21 cellular contexts compared by ENCODE assay signal in the genomic region with DNA sequence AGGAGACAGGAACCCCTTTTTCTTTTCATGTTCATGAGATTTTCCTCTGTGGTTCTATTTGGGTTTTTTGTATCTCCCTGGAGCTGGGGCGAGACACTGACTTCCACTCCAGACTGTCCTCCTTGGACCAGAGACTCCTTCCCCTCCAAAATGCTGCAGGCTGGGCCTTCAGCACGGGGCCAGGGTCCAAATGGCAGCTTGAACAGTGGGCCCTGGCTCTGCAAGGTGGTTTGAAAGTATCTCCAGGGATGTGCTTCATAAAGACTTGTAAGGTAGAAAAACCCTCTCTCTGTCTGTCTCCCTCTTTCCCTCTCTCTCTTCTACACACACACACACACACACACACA.
DNase-seq lines count a peak whose midpoint lies in the region; ATAC-seq, FAIRE-seq and TF ChIP-seq lines count a peak whose summit lies in the region.
"Had no signal": no experiment of that assay in that cellular context is flagged by ENCODE, and none has a peak within 500 bp of the region (broad histone marks: within the 10 kb centered on the region; RNA-seq: fewer than 3 reads in every experiment).

No MANE protein-coding gene starts in this region.

- H3K4me2 ChIP-seq in osteoblast (ENCODE audit: insufficient read depth, low read length): peak overlapping the region; percentile 72

- no peaks in the 10 kb centered on the region for H3K27me3 ChIP-seq in SJCRH30
- no peaks in the 10 kb centered on the region for H3K27me3 ChIP-seq in endodermal cell (ENCODE audit: control insufficient read depth, insufficient read depth, low read length, poor library complexity, severe bottlenecking)
- H3K27me3 ChIP-seq in osteoblast (ENCODE audit: insufficient read depth, low read length): no peaks in the 10 kb centered on the region
- no peaks in the 10 kb centered on the region for H3K27me3 ChIP-seq in subcutaneous abdominal adipose tissue (ENCODE audit: control insufficient read depth in 5 of 5, insufficient read depth in 4 of 5, low read length in 5 of 5)
- H3K27me3 ChIP-seq: adrenal gland, testis had no signal

- H3K27ac ChIP-seq in SJCRH30: peak overlapping the region; percentile 64
- no peak overlapping the region for H3K27ac ChIP-seq in endodermal cell (ENCODE audit: low read depth, low read length)
- H3K27ac ChIP-seq in osteoblast (ENCODE audit: low read depth, low read length): peak overlapping the region; percentile 89
- H3K27ac ChIP-seq in subcutaneous abdominal adipose tissue (ENCODE audit: low read depth, low read length): peak overlapping the region; percentile 41

- no peak for ATAC-seq in activated CD4-positive, CD25-positive, alpha-beta regulatory T cell treated with anti-CD3 and anti-CD28 coated beads, Interleukin-2, amount 50 U/mL, for 24 hours
- ATAC-seq: left colon had no signal

- no peak for DNase-seq in SJCRH30
- peak; percentile 30 for DNase-seq in endodermal cell
- no peak for DNase-seq in osteoblast (ENCODE audit: insufficient read length, low spot score, missing footprints)
- no peak for DNase-seq in DMS 273 (lab: John Stamatoyannopoulos, UW; ENCODE audit: unreplicated experiment)
- DNase-seq in posterior cingulate gyrus: no peak
- DNase-seq in D721Med (ENCODE audit: insufficient read length, low spot score): no peak
- DNase-seq: activated CD4-positive, alpha-beta T cell treated with anti-CD3 and anti-CD28 coated beads, Interleukin-2, amount 50 U/mL, for 1 hour; effector CD4-positive, alpha-beta T cell; NCI-H1694; NCI-H82; SHP77 treated with DMSO at 0.1 percent for 48 hours had no signal

- no peak overlapping the region for H3K27ac Mint-ChIP-seq in endodermal cell
- H3K27ac Mint-ChIP-seq: nephron; T-helper 1 cell treated with Interleukin-12 subunit alpha and Interleukin-12 subunit beta and Interleukin-4 antibody, amounts not matched to agents 30 μg/mL and 1 μg/mL, for 36 hours had no signal

- no peak overlapping the region for H3K9ac ChIP-seq in endodermal cell (ENCODE audit: extremely low read depth, low read length, poor library complexity, severe bottlenecking)
- peak overlapping the region in 1 of 5 donors; percentile 25 for H3K9ac ChIP-seq in subcutaneous abdominal adipose tissue (ENCODE audit: low read length in 5 of 5)

- H3K4me3 ChIP-seq in SJCRH30 (no peak overlapping the region), endodermal cell (ENCODE audit: low read length) (no peak overlapping the region), osteoblast (ENCODE audit: insufficient read depth, low read length) (peak overlapping the region; percentile 28), subcutaneous abdominal adipose tissue (ENCODE audit: low read depth in 1 of 5, low read length in 5 of 5) (no peak overlapping the region)
- H3K4me3 ChIP-seq: adrenal gland, prostate gland, testis had no signal

- H3K4me3 Mint-ChIP-seq in endodermal cell: no peak overlapping the region
- H3K4me3 Mint-ChIP-seq: central memory CD8-positive, alpha-beta T cell; nephron; T-helper 1 cell treated with Interleukin-12 subunit alpha and Interleukin-12 subunit beta and Interleukin-4 antibody, amounts not matched to agents 30 μg/mL and 1 μg/mL, for 36 hours had no signal

- FAIRE-seq in D721Med (lab: Jason Lieb, UNC): no peak
- FAIRE-seq: G401.6 had no signal

- H3K4me1 Mint-ChIP-seq in endodermal cell: peaks cover 4% of the 10 kb centered on the region
- H3K4me1 Mint-ChIP-seq: central memory CD8-positive, alpha-beta T cell had no signal

- WGBS in endodermal cell (ENCODE audit: insufficient coverage in 1 of 2, insufficient read length in 1 of 2), 2 experiments: 86% methylated on average over 2 of the region's 2 CpGs; no CpG with 5 or more reads in 1 of the 2 experiments

- no peaks in the 10 kb centered on the region for H3K27me3 Mint-ChIP-seq in endodermal cell (ENCODE audit: insufficient read depth)
- H3K27me3 Mint-ChIP-seq: central memory CD8-positive, alpha-beta T cell had no signal

- no peaks in the 10 kb centered on the region for H3K79me2 ChIP-seq in osteoblast (ENCODE audit: insufficient read depth, low read length)

- H3K9me3 ChIP-seq in SJCRH30 (replicated peaks) (no peaks in the 10 kb centered on the region), endodermal cell (ENCODE audit: control insufficient read depth, low read length) (peaks cover 4% of the 10 kb centered on the region), osteoblast (ENCODE audit: low read depth, low read length) (no peaks in the 10 kb centered on the region), subcutaneous abdominal adipose tissue (ENCODE audit: control insufficient read depth in 5 of 5, low read length in 5 of 5) (no peaks in the 10 kb centered on the region)
- H3K9me3 ChIP-seq: adrenal gland, prostate gland, testis had no signal

- H3K4me1 ChIP-seq in SJCRH30 (peaks cover 17% of the 10 kb centered on the region), endodermal cell (ENCODE audit: control insufficient read depth, insufficient read depth, low read length) (no peaks in the 10 kb centered on the region), osteoblast (ENCODE audit: insufficient read depth, low read length) (peaks cover 28% of the 10 kb centered on the region), subcutaneous abdominal adipose tissue (ENCODE audit: control insufficient read depth in 5 of 5, insufficient read depth in 5 of 5, low read length in 5 of 5) (peaks cover 2 to 24% (median 17%) of the 10 kb centered on the region in 5 donors)
- H3K4me1 ChIP-seq: prostate gland had no signal

- H3K36me3 ChIP-seq in SJCRH30 (no peaks in the 10 kb centered on the region), endodermal cell (ENCODE audit: control insufficient read depth, insufficient read depth, low read length) (no peaks in the 10 kb centered on the region), osteoblast (ENCODE audit: insufficient read depth, low read length) (no peaks in the 10 kb centered on the region), subcutaneous abdominal adipose tissue (ENCODE audit: control insufficient read depth in 5 of 5, insufficient read depth in 5 of 5, low read length in 5 of 5) (peaks cover 0 to 4% (median 2%) of the 10 kb centered on the region in 5 donors)
- H3K36me3 ChIP-seq: adrenal gland, prostate gland had no signal

- peak overlapping the region; percentile 74 for H2AFZ ChIP-seq in osteoblast (ENCODE audit: low read length)

- TF ChIP-seq CTCF in endodermal cell (conservative IDR thresholded peaks at IDR 0.05): no peak
- TF ChIP-seq CTCF in osteoblast (IDR thresholded peaks at IDR 0.05; ENCODE audit: extremely low read depth, low read depth, low read length): no peak
- TF ChIP-seq CTCF in D721Med (IDR thresholded peaks at IDR 0.05; ENCODE audit: insufficient read depth, missing control alignments): no peak

- no peaks in the 10 kb centered on the region for H4K20me1 ChIP-seq in osteoblast (ENCODE audit: insufficient read depth, low read length)

- peaks cover 10% of the 10 kb centered on the region for H3K36me3 Mint-ChIP-seq in endodermal cell (ENCODE audit: low read depth)

- intact Hi-C loops in posterior cingulate gyrus (cut with DNase I): no loop called here

- H3K9me3 Mint-ChIP-seq in endodermal cell: no peaks in the 10 kb centered on the region
- H3K9me3 Mint-ChIP-seq: central memory CD8-positive, alpha-beta T cell; nephron; T-helper 1 cell treated with Interleukin-12 subunit alpha and Interleukin-12 subunit beta and Interleukin-4 antibody, amounts not matched to agents 30 μg/mL and 1 μg/mL, for 36 hours had no signal
